Comparison of ENCODE assay signal across 23 cellular contexts in genomic region chr2:127670957-127671290, GRCh38. TPM values are rescaled to one million over a fixed set of nuclear protein-coding genes. Genes with fewer than 3 reads are reported as not detected.
A peak's percentile ranks its signal among the peaks of the same experiment; 100 is the strongest.
DNase-seq lines count a peak whose midpoint lies in the region; ATAC-seq and TF ChIP-seq lines count a peak whose summit lies in the region.
"Had no signal": no experiment of that assay in that cellular context is flagged by ENCODE, and none has a peak within 500 bp of the region (broad histone marks: within the 10 kb centered on the region; RNA-seq: fewer than 3 reads in every experiment).

No MANE protein-coding gene starts in this region.

- POLR2A ChIA-PET in PC-3 (lab: Charles Lee; ENCODE audit: unreplicated experiment) = no interaction called here

- H3K27ac Mint-ChIP-seq in T-helper 17 cell = no peak overlapping the region
- H3K27ac Mint-ChIP-seq: CD8-positive, alpha-beta T cell had no signal

- CTCF ChIA-PET in PC-3 (lab: Charles Lee) = no interaction called here

- H3K36me3 ChIP-seq in PC-3 (ENCODE audit: low read depth, low read length) = no peaks in the 10 kb centered on the region; the same call in 1 of the 2 replicates
- H3K36me3 ChIP-seq in ascending aorta = no peaks in the 10 kb centered on the region
- H3K36me3 ChIP-seq in muscle layer of colon (ENCODE audit: insufficient read depth, low read length) = peaks cover 24% of the 10 kb centered on the region
- H3K36me3 ChIP-seq in tibial artery = no peaks in the 10 kb centered on the region
- H3K36me3 ChIP-seq: BLaER1 treated with 17β-estradiol and CSF1 and Interleukin-3, amounts not matched to agents 10 nM and 100 nM had no signal

- H3K36me3 Mint-ChIP-seq in T-helper 17 cell (ENCODE audit: low read depth) = peaks cover 5% of the 10 kb centered on the region
- H3K36me3 Mint-ChIP-seq: CD8-positive, alpha-beta T cell had no signal

- no peak overlapping the region for H3K4me2 ChIP-seq in PC-3 (ENCODE audit: low read length)
- H3K4me2 ChIP-seq: BLaER1 treated with 17β-estradiol and CSF1 and Interleukin-3, amounts not matched to agents 10 nM and 100 nM had no signal

- intact Hi-C loops in PC-3 (cut with micrococcal nuclease) (no loop called here), ascending aorta (cut with DNase I) (loop anchor here (5.0 to 10.0 kb wide), 2 partner anchors 34 to 286 kb away; partner anchors contain the start of gene MAP3K2), tibial artery (cut with DNase I; ENCODE audit: low total_unique reads) (loop anchor here (10.0 kb wide), 1 partner anchor 286 kb away; the partner anchor contains the start of gene MAP3K2)

- 0 out of 2 replicates have a peak, but pooled peaks cover 5% of the 10 kb centered on the region for H3K9me3 ChIP-seq in PC-3 (ENCODE audit: low read length)
- H3K9me3 ChIP-seq in ascending aorta = no peaks in the 10 kb centered on the region
- H3K9me3 ChIP-seq in muscle layer of colon (ENCODE audit: low read length) = no peaks in the 10 kb centered on the region
- H3K9me3 ChIP-seq in tibial artery = no peaks in the 10 kb centered on the region
- H3K9me3 ChIP-seq in T-helper 17 cell (ENCODE audit: control insufficient read depth, low read length, poor library complexity, severe bottlenecking) = no peaks in the 10 kb centered on the region

- no peaks in the 10 kb centered on the region for H3K27me3 ChIP-seq in PC-3 (ENCODE audit: low read length)
- no peaks in the 10 kb centered on the region for H3K27me3 ChIP-seq in ascending aorta
- no peaks in the 10 kb centered on the region for H3K27me3 ChIP-seq in muscle layer of colon (ENCODE audit: control insufficient read depth in 1 of 2, insufficient read depth in 2 of 2, low read length in 2 of 2)
- no peaks in the 10 kb centered on the region for H3K27me3 ChIP-seq in tibial artery

- peaks cover 14% of the 10 kb centered on the region for H3K4me1 Mint-ChIP-seq in T-helper 17 cell

- in situ Hi-C loops in ACHN (cut with HindIII; ENCODE audit: low pct_ligation_motif_present, low pct_unique_long_range_greater_than_20kb, low sequenced_read_pairs) = no loop called here

- no TSS peak for BruUV-seq in PC-3 (replicated peaks; lab: Mats Ljungman, UMichigan)

- DNase-seq in PC-3 (peak; percentile 20), ascending aorta (ENCODE audit: low spot score in 2 of 2) (peak in 1 of 2 donors; percentile 60), tibial artery (no peak), AG08396 (ENCODE audit: low spot score) (no peak), ACHN (no peak), T-helper 17 cell (no peak)
- DNase-seq: CD8-positive, alpha-beta T cell; GF-D8; KBM-7; MM.1S; NCI-H1048; NCI-H1436; NCI-H187 treated with DMSO at 0.1 percent for 48 hours; NCI-H2107; NCI-H446 treated with DMSO at 0.1 percent for 48 hours; NCI-H526 treated with DMSO at 0.1 percent for 48 hours; OCI-M1; Right ventricle myocardium superior had no signal

- H3K4me1 ChIP-seq in PC-3 (ENCODE audit: insufficient read depth, low read length) = peaks cover 5% of the 10 kb centered on the region; the same call in 1 of the 2 replicates
- H3K4me1 ChIP-seq in ascending aorta = peaks cover 0 to 33% of the 10 kb centered on the region in 2 donors
- H3K4me1 ChIP-seq in muscle layer of colon (ENCODE audit: insufficient read depth, low read length) = peaks cover 47% of the 10 kb centered on the region
- peaks cover 0 to 70% (median 43%) of the 10 kb centered on the region in 4 donors for H3K4me1 ChIP-seq in tibial artery

- ATAC-seq in PC-3 (no peak), T-helper 17 cell (no peak)
- ATAC-seq: CD8-positive, alpha-beta T cell had no signal

- H3K4me3 ChIP-seq in PC-3 (ENCODE audit: low read length) (no peak overlapping the region), ascending aorta (no peak overlapping the region), muscle layer of colon (ENCODE audit: low read depth in 1 of 2, low read length in 2 of 2) (peak overlapping the region; percentile 34 to 95), tibial artery (peak overlapping the region in 1 of 2 donors; percentile 97)
- H3K4me3 ChIP-seq: BLaER1 treated with 17β-estradiol and CSF1 and Interleukin-3, amounts not matched to agents 10 nM and 100 nM had no signal

- H3F3A ChIP-seq in PC-3 (ENCODE audit: low read length, unreplicated experiment) = no peaks in the 10 kb centered on the region

- TF ChIP-seq CTCF in PC-3 (conservative IDR thresholded peaks at IDR 0.05; ENCODE audit: low read depth, low read length) (no peak), ascending aorta (IDR thresholded peaks at IDR 0.05) (no peak), tibial artery (IDR thresholded peaks at IDR 0.05) (no peak)

- no peaks in the 10 kb centered on the region for H3K9me2 ChIP-seq in PC-3 (replicated peaks; ENCODE audit: low read length)

- H3K79me2 ChIP-seq in PC-3 (ENCODE audit: low read length) = no peaks in the 10 kb centered on the region

- no peaks in the 10 kb centered on the region for H4K20me1 ChIP-seq in PC-3 (ENCODE audit: low read length)

- no peak overlapping the region for H2AFZ ChIP-seq in PC-3 (ENCODE audit: low read length)

- H3K4me3 Mint-ChIP-seq in T-helper 17 cell = no peak overlapping the region
- H3K4me3 Mint-ChIP-seq: CD8-positive, alpha-beta T cell had no signal

- no peak overlapping the region for H3K9ac ChIP-seq in PC-3 (ENCODE audit: low read length)
- H3K9ac ChIP-seq in muscle layer of colon (ENCODE audit: low read length) = no peak overlapping the region
- H3K9ac ChIP-seq: BLaER1 treated with 17β-estradiol and CSF1 and Interleukin-3, amounts not matched to agents 10 nM and 100 nM had no signal

- H3K27ac ChIP-seq in PC-3 (ENCODE audit: low read length) (no peak overlapping the region), ascending aorta (peak overlapping the region; percentile 35 to 89), muscle layer of colon (ENCODE audit: low read depth, low read length) (peak overlapping the region; percentile 94), tibial artery (peak overlapping the region; percentile 49 to 95)
- H3K27ac ChIP-seq: BLaER1 treated with 17β-estradiol and CSF1 and Interleukin-3, amounts not matched to agents 10 nM and 100 nM; HL-60 had no signal

- peaks cover 67% of the 10 kb centered on the region for H3K27me3 Mint-ChIP-seq in T-helper 17 cell

RNA-seq across cellular contexts. Expression of gene LIMS2, which starts 4.4 kb away (rescaled TPM):
- total RNA-seq in PC-3 (2014; rRNA removed) (4.6 and 5.0 TPM in 2 replicates), ascending aorta (169 TPM), T-helper 17 cell (1 to 10 TPM; 2.9 to 7.7 TPM)

RNA-seq across cellular contexts. Expression of gene GPR17, which starts 25.0 kb away (rescaled TPM):
- total RNA-seq in PC-3 (2014; rRNA removed) = 0.92 and 1.0 TPM in 2 replicates
- total RNA-seq in ascending aorta = not detected
- not detected for total RNA-seq in T-helper 17 cell
- total RNA-seq: CD8-positive, alpha-beta T cell; H4; Right ventricle myocardium superior; SK-MEL-5 had no signal

RNA-seq across cellular contexts. Expression of gene SFT2D3, which starts 30.4 kb away (rescaled TPM):
- 4.2 and 5.4 TPM in 2 replicates for total RNA-seq in PC-3 (2014; rRNA removed)
- total RNA-seq in ascending aorta = 8.3 TPM
- 1 to 10 TPM; 5.9 to 6.0 TPM for total RNA-seq in T-helper 17 cell

Comparison
In these comparisons a context has a peak if more than half of its experiments do, and no peak if none do; other contexts are left out.
1. H3K4me3 ChIP-seq: peak in muscle layer of colon (2 of 2); none in PC-3 (single experiment) and ascending aorta (0 of 2).
2. RNA of gene LIMS2, which starts 4.4 kb away (total RNA-seq): 169 TPM in ascending aorta (single experiment); 2.9 to 7.7 TPM in T-helper 17 cell and 4.6 to 5.0 TPM in PC-3; every median in the first group is over 10 times any median in the second.